ENCODE assay signal across 32 cellular contexts in genomic region chr12:130497991-130498390, GRCh38.
"Had no signal": no experiment of that assay in that cellular context is flagged by ENCODE, and none has a peak within 500 bp of the region (broad histone marks: within the 10 kb centered on the region; RNA-seq: fewer than 3 reads in every experiment).

No MANE protein-coding gene starts in this region.

- H3K9me3 ChIP-seq: adrenal gland, body of pancreas, breast epithelium, colonic mucosa, esophagus squamous epithelium had no signal

- H3K27me3 ChIP-seq: adrenal gland, body of pancreas, breast epithelium, cardiac muscle cell, colonic mucosa had no signal

- DNase-seq: activated CD4-positive, alpha-beta memory T cell treated with anti-CD3 and anti-CD28 coated beads for 36 hours; activated CD4-positive, alpha-beta T cell treated with anti-CD3 and anti-CD28 coated beads for 36 hours; activated CD4-positive, alpha-beta T cell treated with anti-CD3 and anti-CD28 coated beads, Interleukin-2, amount 10 ng/mL, durations not matched to agents 24 days and 14 days; activated CD4-positive, CD25-positive, alpha-beta regulatory T cell; activated CD4-positive, CD25-positive, alpha-beta regulatory T cell treated with anti-CD3 and anti-CD28 coated beads, Interleukin-2, amount 50 U/mL, for 72 hours; activated CD8-positive, alpha-beta memory T cell treated with anti-CD3 and anti-CD28 coated beads, Interleukin-2, amount 10 ng/mL, durations not matched to agents 7 days and 5 days; activated CD8-positive, alpha-beta memory T cell treated with anti-CD3 and anti-CD28 coated beads, Interleukin-2, amount 50 U/mL, for 4 hours; activated CD8-positive, alpha-beta T cell treated with anti-CD3 and anti-CD28 coated beads, Interleukin-2, amount 10 ng/mL, durations not matched to agents 7 days and 5 days; activated effector memory CD4-positive, alpha-beta T cell treated with anti-CD3 and anti-CD28 coated beads, Interleukin-2, amount 50 U/mL, for 16 hours; activated naive CD4-positive, alpha-beta T cell treated with anti-CD3 and anti-CD28 coated beads for 36 hours; activated naive CD8-positive, alpha-beta T cell treated with anti-CD3 and anti-CD28 coated beads for 36 hours; activated naive CD8-positive, alpha-beta T cell treated with anti-CD3 and anti-CD28 coated beads, Interleukin-2, amount 50 U/mL, for 24 hours; activated T-cell treated with anti-CD3 and anti-CD28 coated beads, Interleukin-2, amount 50 U/mL, for 1 hour; activated T-cell treated with anti-CD3 and anti-CD28 coated beads, Interleukin-2, amount 50 U/mL, for 48 hours; adrenal gland; amygdala; aorta; body of pancreas; central memory CD4-positive, alpha-beta T cell; cerebellar nuclear complex; colonic mucosa; effector CD8-positive, alpha-beta T cell; esophagus squamous epithelium; foreskin melanocyte; head of caudate nucleus; T-helper 2 cell had no signal

- ATAC-seq: activated CD4-positive, alpha-beta T cell treated with anti-CD3 and anti-CD28 coated beads for 36 hours; activated CD8-positive, alpha-beta memory T cell treated with anti-CD3 and anti-CD28 coated beads, Interleukin-2, amount 10 ng/mL, durations not matched to agents 7 days and 5 days; activated CD8-positive, alpha-beta T cell treated with anti-CD3 and anti-CD28 coated beads, Interleukin-2, amount 10 ng/mL, durations not matched to agents 7 days and 5 days; activated naive CD8-positive, alpha-beta T cell treated with anti-CD3 and anti-CD28 coated beads, Interleukin-2, amount 50 U/mL, for 24 hours; body of pancreas had no signal

- H3K9me3 Mint-ChIP-seq: activated naive CD4-positive, alpha-beta T cell treated with anti-CD3 and anti-CD28 coated beads, Interleukin-2, amount 50 U/mL, for 24 hours; activated naive CD8-positive, alpha-beta T cell treated with anti-CD3 and anti-CD28 coated beads for 36 hours; activated naive CD8-positive, alpha-beta T cell treated with anti-CD3 and anti-CD28 coated beads, Interleukin-2, amount 50 U/mL, for 24 hours; activated T-helper 1 cell treated with anti-CD3 and anti-CD28 coated beads, Interleukin-12 subunit alpha, Interleukin-12 subunit beta, Interleukin-2, Interleukin-4 antibody, amounts not matched to agents 30 ng/mL and 10 ng/mL and 1 ng/mL, durations not matched to agents 14 hours and 24 hours and 36 hours; activated T-helper 2 cell treated with anti-CD3 and anti-CD28 coated beads, Interferon-gamma antibody, Interleukin-2, Interleukin-4, amounts not matched to agents 10 μg/mL and 5 μg/mL and 100 μg/mL, durations not matched to agents 14 hours and 24 hours and 36 hours had no signal

- H3K36me3 ChIP-seq: adrenal gland, breast epithelium, cardiac muscle cell, colonic mucosa, esophagus squamous epithelium had no signal

- H3K4me1 ChIP-seq: adrenal gland, body of pancreas, breast epithelium, colonic mucosa, esophagus squamous epithelium had no signal

- H3K4me3 ChIP-seq: adrenal gland, body of pancreas, breast epithelium, cardiac muscle cell, colonic mucosa, esophagus squamous epithelium had no signal

- H3K4me3 Mint-ChIP-seq: activated CD4-positive, alpha-beta memory T cell treated with anti-CD3 and anti-CD28 coated beads for 36 hours; activated CD4-positive, alpha-beta T cell treated with anti-CD3 and anti-CD28 coated beads for 36 hours; activated CD4-positive, alpha-beta T cell treated with anti-CD3 and anti-CD28 coated beads, Interleukin-2, amount 10 ng/mL, durations not matched to agents 24 days and 14 days; activated CD8-positive, alpha-beta memory T cell treated with anti-CD3 and anti-CD28 coated beads, Interleukin-2, amount 10 ng/mL, durations not matched to agents 7 days and 5 days; activated CD8-positive, alpha-beta T cell treated with anti-CD3 and anti-CD28 coated beads, Interleukin-2, amount 10 ng/mL, durations not matched to agents 7 days and 5 days; activated naive CD4-positive, alpha-beta T cell treated with anti-CD3 and anti-CD28 coated beads for 36 hours; activated naive CD4-positive, alpha-beta T cell treated with anti-CD3 and anti-CD28 coated beads, Interleukin-2, amount 50 U/mL, for 24 hours; activated naive CD8-positive, alpha-beta T cell treated with anti-CD3 and anti-CD28 coated beads for 36 hours; activated naive CD8-positive, alpha-beta T cell treated with anti-CD3 and anti-CD28 coated beads, Interleukin-2, amount 50 U/mL, for 24 hours; activated T-helper 1 cell treated with anti-CD3 and anti-CD28 coated beads, Interleukin-12 subunit alpha, Interleukin-12 subunit beta, Interleukin-2, Interleukin-4 antibody, amounts not matched to agents 30 ng/mL and 10 ng/mL and 1 ng/mL, durations not matched to agents 14 hours and 24 hours and 36 hours had no signal

- H3K36me3 Mint-ChIP-seq: activated CD4-positive, alpha-beta memory T cell treated with anti-CD3 and anti-CD28 coated beads for 36 hours; activated CD8-positive, alpha-beta memory T cell treated with anti-CD3 and anti-CD28 coated beads, Interleukin-2, amount 10 ng/mL, durations not matched to agents 7 days and 5 days; activated naive CD4-positive, alpha-beta T cell treated with anti-CD3 and anti-CD28 coated beads, Interleukin-2, amount 50 U/mL, for 24 hours; activated naive CD8-positive, alpha-beta T cell treated with anti-CD3 and anti-CD28 coated beads for 36 hours had no signal

- H3K27ac Mint-ChIP-seq: activated CD4-positive, alpha-beta memory T cell treated with anti-CD3 and anti-CD28 coated beads for 36 hours; activated CD4-positive, alpha-beta T cell treated with anti-CD3 and anti-CD28 coated beads for 36 hours; activated CD4-positive, alpha-beta T cell treated with anti-CD3 and anti-CD28 coated beads, Interleukin-2, amount 10 ng/mL, durations not matched to agents 24 days and 14 days; activated CD8-positive, alpha-beta memory T cell treated with anti-CD3 and anti-CD28 coated beads, Interleukin-2, amount 10 ng/mL, durations not matched to agents 7 days and 5 days; activated CD8-positive, alpha-beta T cell treated with anti-CD3 and anti-CD28 coated beads, Interleukin-2, amount 10 ng/mL, durations not matched to agents 7 days and 5 days; activated naive CD4-positive, alpha-beta T cell treated with anti-CD3 and anti-CD28 coated beads for 36 hours; activated naive CD4-positive, alpha-beta T cell treated with anti-CD3 and anti-CD28 coated beads, Interleukin-2, amount 50 U/mL, for 24 hours; activated naive CD8-positive, alpha-beta T cell treated with anti-CD3 and anti-CD28 coated beads for 36 hours; activated naive CD8-positive, alpha-beta T cell treated with anti-CD3 and anti-CD28 coated beads, Interleukin-2, amount 50 U/mL, for 24 hours; activated T-helper 1 cell treated with anti-CD3 and anti-CD28 coated beads, Interleukin-12 subunit alpha, Interleukin-12 subunit beta, Interleukin-2, Interleukin-4 antibody, amounts not matched to agents 30 ng/mL and 10 ng/mL and 1 ng/mL, durations not matched to agents 14 hours and 24 hours and 36 hours; activated T-helper 2 cell treated with anti-CD3 and anti-CD28 coated beads, Interferon-gamma antibody, Interleukin-2, Interleukin-4, amounts not matched to agents 10 μg/mL and 5 μg/mL and 100 μg/mL, durations not matched to agents 14 hours and 24 hours and 36 hours had no signal

- H3K4me1 Mint-ChIP-seq: activated CD4-positive, alpha-beta T cell treated with anti-CD3 and anti-CD28 coated beads for 36 hours; activated CD4-positive, alpha-beta T cell treated with anti-CD3 and anti-CD28 coated beads, Interleukin-2, amount 10 ng/mL, durations not matched to agents 24 days and 14 days; activated CD8-positive, alpha-beta memory T cell treated with anti-CD3 and anti-CD28 coated beads, Interleukin-2, amount 10 ng/mL, durations not matched to agents 7 days and 5 days; activated naive CD4-positive, alpha-beta T cell treated with anti-CD3 and anti-CD28 coated beads, Interleukin-2, amount 50 U/mL, for 24 hours; activated naive CD8-positive, alpha-beta T cell treated with anti-CD3 and anti-CD28 coated beads for 36 hours; activated naive CD8-positive, alpha-beta T cell treated with anti-CD3 and anti-CD28 coated beads, Interleukin-2, amount 50 U/mL, for 24 hours had no signal

- H3K27ac ChIP-seq: adrenal gland, body of pancreas, breast epithelium, cardiac muscle cell, colonic mucosa, epithelial cell of prostate, esophagus squamous epithelium had no signal

- H3K27me3 Mint-ChIP-seq: activated CD4-positive, alpha-beta memory T cell treated with anti-CD3 and anti-CD28 coated beads for 36 hours; activated CD4-positive, alpha-beta T cell treated with anti-CD3 and anti-CD28 coated beads for 36 hours; activated CD4-positive, alpha-beta T cell treated with anti-CD3 and anti-CD28 coated beads, Interleukin-2, amount 10 ng/mL, durations not matched to agents 24 days and 14 days; activated CD8-positive, alpha-beta memory T cell treated with anti-CD3 and anti-CD28 coated beads, Interleukin-2, amount 10 ng/mL, durations not matched to agents 7 days and 5 days; activated naive CD8-positive, alpha-beta T cell treated with anti-CD3 and anti-CD28 coated beads, Interleukin-2, amount 50 U/mL, for 24 hours had no signal
